ENCODE assay signal across 12 cellular contexts in genomic region chr10:4141471-4141870, GRCh38.
DNase-seq lines count a peak whose midpoint lies in the region; ATAC-seq and TF ChIP-seq lines count a peak whose summit lies in the region.
"Had no signal": no experiment of that assay in that cellular context is flagged by ENCODE, and none has a peak within 500 bp of the region (broad histone marks: within the 10 kb centered on the region; RNA-seq: fewer than 3 reads in every experiment).

No MANE protein-coding gene starts in this region.

- H2AFZ ChIP-seq in IMR-90 (replicated peaks; ENCODE audit: low read length, poor library complexity): no peak overlapping the region

- peaks cover 5% of the 10 kb centered on the region for H3K4me1 Mint-ChIP-seq in activated CD4-positive, alpha-beta T cell treated with anti-CD3 and anti-CD28 coated beads, Interleukin-2, amount 10 ng/mL, durations not matched to agents 7 days and 5 days
- H3K4me1 Mint-ChIP-seq in natural killer cell treated with Interleukin-12 subunit alpha and Interleukin-12 subunit beta and Interleukin-15 and Interleukin-18, amount 100 ng/mL, for 72 hours (ENCODE audit: low read depth in 2 of 2): peaks cover 4 to 7% of the 10 kb centered on the region in 2 donors

- no peak overlapping the region for H3K4me2 ChIP-seq in IMR-90 (ENCODE audit: low read depth, low read length)

- DNase-seq in AG08396 (ENCODE audit: low spot score): peak; percentile 24
- peak; percentile 40 for DNase-seq in IMR-90
- DNase-seq in astrocyte of the cerebellum (ENCODE audit: low read depth): peak; percentile 5
- peak; percentile 7 for DNase-seq in iPS DF 6.9 (ENCODE audit: low read depth, low spot score)
- no peak for DNase-seq in foreskin melanocyte
- no peak for DNase-seq in NCI-H2227 treated with DMSO at 0.1 percent for 48 hours (lab: John Stamatoyannopoulos, UW)
- no peak for DNase-seq in activated CD4-positive, alpha-beta T cell treated with anti-CD3 and anti-CD28 coated beads, Interleukin-2, amount 10 ng/mL, durations not matched to agents 7 days and 5 days
- no peak for DNase-seq in natural killer cell treated with Interleukin-12 subunit alpha and Interleukin-12 subunit beta and Interleukin-15 and Interleukin-18, amount 100 ng/mL, for 72 hours (ENCODE audit: low spot score)

- H3K23ac ChIP-seq in IMR-90 (ENCODE audit: low read depth, low read length): no peak overlapping the region

- 0 out of 2 replicates have a peak, but pooled peaks cover 3% of the 10 kb centered on the region for H3K9me1 ChIP-seq in IMR-90 (ENCODE audit: insufficient read depth, low read length)

- H2AK9ac ChIP-seq in IMR-90 (replicated peaks; ENCODE audit: low read depth, low read length, poor library complexity): no peak overlapping the region

- no peaks in the 10 kb centered on the region for H4K20me1 ChIP-seq in IMR-90 (ENCODE audit: insufficient read depth, low read length)

- H4K91ac ChIP-seq in IMR-90 (ENCODE audit: insufficient read depth, low read depth, low read length): no peak overlapping the region

- H3K4me3 ChIP-seq in IMR-90 (ENCODE audit: insufficient read depth, low read depth, low read length) (no peak overlapping the region), astrocyte of the cerebellum (ENCODE audit: low read depth, low read length) (no peak overlapping the region), iPS DF 6.9 (ENCODE audit: low read length) (no peak overlapping the region)
- H3K4me3 ChIP-seq: esophagus muscularis mucosa had no signal

- H3K4me3 Mint-ChIP-seq in activated CD4-positive, alpha-beta T cell treated with anti-CD3 and anti-CD28 coated beads, Interleukin-2, amount 10 ng/mL, durations not matched to agents 7 days and 5 days: no peak overlapping the region
- no peak overlapping the region for H3K4me3 Mint-ChIP-seq in natural killer cell treated with Interleukin-12 subunit alpha and Interleukin-12 subunit beta and Interleukin-15 and Interleukin-18, amount 100 ng/mL, for 72 hours
- H3K4me3 Mint-ChIP-seq: central memory CD8-positive, alpha-beta T cell; IgD-negative memory B cell had no signal

- no peak overlapping the region for H3K14ac ChIP-seq in IMR-90 (replicated peaks; ENCODE audit: low read depth, low read length)

- peaks cover 16% of the 10 kb centered on the region for H3K36me3 Mint-ChIP-seq in activated CD4-positive, alpha-beta T cell treated with anti-CD3 and anti-CD28 coated beads, Interleukin-2, amount 10 ng/mL, durations not matched to agents 7 days and 5 days (ENCODE audit: low read depth)
- H3K36me3 Mint-ChIP-seq in natural killer cell treated with Interleukin-12 subunit alpha and Interleukin-12 subunit beta and Interleukin-15 and Interleukin-18, amount 100 ng/mL, for 72 hours: peaks cover 19% of the 10 kb centered on the region
- H3K36me3 Mint-ChIP-seq: IgD-negative memory B cell had no signal

- H3K27me3 ChIP-seq in IMR-90 (ENCODE audit: control insufficient read depth, insufficient read depth, low read length) (no peaks in the 10 kb centered on the region), iPS DF 6.9 (ENCODE audit: control insufficient read depth, insufficient read depth, low read length) (no peaks in the 10 kb centered on the region)
- H3K27me3 ChIP-seq: esophagus muscularis mucosa had no signal

- no CpG with 5 or more reads among the region's 4 CpGs for WGBS in IMR-90 (ENCODE audit: extremely low coverage in 2 of 2, insufficient read length in 1 of 2), 2 experiments
- WGBS in iPS DF 6.9 (ENCODE audit: insufficient coverage, insufficient read length): no CpG with 5 or more reads among the region's 4 CpGs

- no peak overlapping the region for H4K8ac ChIP-seq in IMR-90 (ENCODE audit: low read depth in 2 of 2, low read length in 2 of 2)

- H3K9me3 Mint-ChIP-seq in activated CD4-positive, alpha-beta T cell treated with anti-CD3 and anti-CD28 coated beads, Interleukin-2, amount 10 ng/mL, durations not matched to agents 7 days and 5 days: peaks cover 34% of the 10 kb centered on the region
- H3K9me3 Mint-ChIP-seq in natural killer cell treated with Interleukin-12 subunit alpha and Interleukin-12 subunit beta and Interleukin-15 and Interleukin-18, amount 100 ng/mL, for 72 hours: peaks cover 19% of the 10 kb centered on the region

- TF ChIP-seq POLR2A in IMR-90 (IDR thresholded peaks at IDR 0.05; ENCODE audit: low read depth, low read length): no peak

- dilution Hi-C loops in IMR-90 (cut with HindIII; ENCODE audit: low sequenced_read_pairs, unreplicated experiment): no loop called here

- H2BK120ac ChIP-seq in IMR-90 (ENCODE audit: low read depth, low read length): no peak overlapping the region

- H3K9me3 ChIP-seq in IMR-90 (ENCODE audit: control insufficient read depth, insufficient read depth, low read length) (peaks cover 2% of the 10 kb centered on the region; the same call in 1 of the 2 replicates), iPS DF 6.9 (ENCODE audit: control insufficient read depth, insufficient read depth, low read length) (no peaks in the 10 kb centered on the region)

- H3K27ac Mint-ChIP-seq in activated CD4-positive, alpha-beta T cell treated with anti-CD3 and anti-CD28 coated beads, Interleukin-2, amount 10 ng/mL, durations not matched to agents 7 days and 5 days: no peak overlapping the region
- peak overlapping the region in 1 of 2 donors; percentile 28 for H3K27ac Mint-ChIP-seq in natural killer cell treated with Interleukin-12 subunit alpha and Interleukin-12 subunit beta and Interleukin-15 and Interleukin-18, amount 100 ng/mL, for 72 hours
- H3K27ac Mint-ChIP-seq: IgD-negative memory B cell had no signal

- no peak overlapping the region for H3K56ac ChIP-seq in IMR-90 (ENCODE audit: extremely low read depth, insufficient read depth, low read length)

- peak; percentile 63; the same call in 1 of the 2 replicates for ATAC-seq in IMR-90 (ENCODE audit: low read depth)
- ATAC-seq in natural killer cell treated with Interleukin-12 subunit alpha and Interleukin-12 subunit beta and Interleukin-15 and Interleukin-18, amount 100 ng/mL, for 72 hours: no peak

- no peak for TF ChIP-seq CTCF in IMR-90 (conservative IDR thresholded peaks at IDR 0.05; ENCODE audit: low read depth, low read length)
- TF ChIP-seq CTCF in astrocyte of the cerebellum (IDR thresholded peaks at IDR 0.05; ENCODE audit: low read depth, low read length, missing control alignments): no peak

- no peak overlapping the region for H2AK5ac ChIP-seq in IMR-90 (ENCODE audit: low read depth, low read length)

- POLR2A ChIA-PET in IMR-90 (lab: Charles Lee; ENCODE audit: unreplicated experiment): no interaction called here
- POLR2A ChIA-PET in activated CD4-positive, alpha-beta T cell treated with anti-CD3 and anti-CD28 coated beads, Interleukin-2, amount 10 ng/mL, durations not matched to agents 7 days and 5 days (lab: Charles Lee): no interaction called here

- no peak overlapping the region for H2BK5ac ChIP-seq in IMR-90 (ENCODE audit: low read depth, low read length, poor library complexity, severe bottlenecking)

- peaks cover 2% of the 10 kb centered on the region; the same call in 1 of the 2 replicates for H3K4me1 ChIP-seq in IMR-90 (ENCODE audit: control insufficient read depth, insufficient read depth, low read length)
- H3K4me1 ChIP-seq in iPS DF 6.9 (ENCODE audit: control insufficient read depth, insufficient read depth, low read length): no peaks in the 10 kb centered on the region
- H3K4me1 ChIP-seq: esophagus muscularis mucosa had no signal

- CTCF ChIA-PET in IMR-90 (lab: Yijun Ruan, JAX): no interaction called here
- CTCF ChIA-PET in activated CD4-positive, alpha-beta T cell treated with anti-CD3 and anti-CD28 coated beads, Interleukin-2, amount 10 ng/mL, durations not matched to agents 7 days and 5 days (lab: Charles Lee): interaction anchor here (0.9 to 2.0 kb wide), 2 partner anchors 10 to 187 kb away, joined by 5 to 7 read pairs; no protein-coding TSS in a partner anchor

- no peak overlapping the region for H3K9ac ChIP-seq in IMR-90 (ENCODE audit: low read depth, low read length)

- H3K27me3 Mint-ChIP-seq in activated CD4-positive, alpha-beta T cell treated with anti-CD3 and anti-CD28 coated beads, Interleukin-2, amount 10 ng/mL, durations not matched to agents 7 days and 5 days: peaks cover 1% of the 10 kb centered on the region
- H3K27me3 Mint-ChIP-seq in natural killer cell treated with Interleukin-12 subunit alpha and Interleukin-12 subunit beta and Interleukin-15 and Interleukin-18, amount 100 ng/mL, for 72 hours: peaks cover 0 to 1% of the 10 kb centered on the region in 2 donors
- H3K27me3 Mint-ChIP-seq: central memory CD8-positive, alpha-beta T cell; IgD-negative memory B cell had no signal

- H4K5ac ChIP-seq in IMR-90 (ENCODE audit: low read depth, low read length): no peak overlapping the region

- H3K79me1 ChIP-seq in IMR-90 (ENCODE audit: low read depth in 1 of 2, low read length in 2 of 2): no peaks in the 10 kb centered on the region

- in situ Hi-C loops in IMR-90 (cut with MboI; ENCODE audit: low sequenced_read_pairs) (no loop called here), astrocyte of the cerebellum (cut with HindIII; ENCODE audit: low sequenced_read_pairs) (no loop called here)

- no peak overlapping the region for H3K27ac ChIP-seq in IMR-90 (ENCODE audit: insufficient read depth, low read length)
- H3K27ac ChIP-seq in iPS DF 6.9 (ENCODE audit: low read length): no peak overlapping the region
- H3K27ac ChIP-seq: C4-2B, esophagus muscularis mucosa had no signal

- TF ChIP-seq RAD21 in IMR-90 (IDR thresholded peaks at IDR 0.05; ENCODE audit: low read length): no peak

- H3K36me3 ChIP-seq in IMR-90 (ENCODE audit: control insufficient read depth, insufficient read depth, low read length) (no peaks in the 10 kb centered on the region), iPS DF 6.9 (ENCODE audit: control insufficient read depth, insufficient read depth, low read length) (no peaks in the 10 kb centered on the region)
- H3K36me3 ChIP-seq: esophagus muscularis mucosa had no signal

- BruUV-seq in IMR-90 (replicated peaks; lab: Mats Ljungman, UMichigan): no TSS peak

- intact Hi-C loops in IMR-90 (cut with micrococcal nuclease): no loop called here

- H3K4ac ChIP-seq in IMR-90 (ENCODE audit: low read depth, low read length): no peak overlapping the region

- no peak overlapping the region for H2BK15ac ChIP-seq in IMR-90 (ENCODE audit: low read depth, low read length)

- no peak overlapping the region for H2BK20ac ChIP-seq in IMR-90 (ENCODE audit: low read depth, low read length)

- H3K18ac ChIP-seq in IMR-90 (ENCODE audit: low read depth, low read length): no peak overlapping the region

TF ChIP-seq in IMR-90, 13 proteins besides CTCF, POLR2A, EP300 and RAD21:
- no peak for TF ChIP-seq MXI1 (IDR thresholded peaks at IDR 0.05; ENCODE audit: borderline replicate concordance, low read depth, low read length)

Comparison
In these comparisons a context has a peak if more than half of its experiments do, and no peak if none do; other contexts are left out.
1. DNase-seq: peak in AG08396 (single experiment), IMR-90 (single experiment), astrocyte of the cerebellum (single experiment) and iPS DF 6.9 (single experiment); none in foreskin melanocyte (single experiment), NCI-H2227 treated with DMSO at 0.1 percent for 48 hours (single experiment), activated CD4-positive, alpha-beta T cell treated with anti-CD3 and anti-CD28 coated beads, Interleukin-2, amount 10 ng/mL, durations not matched to agents 7 days and 5 days (single experiment) and natural killer cell treated with Interleukin-12 subunit alpha and Interleukin-12 subunit beta and Interleukin-15 and Interleukin-18, amount 100 ng/mL, for 72 hours (single experiment).